In the genomic region with DNA sequence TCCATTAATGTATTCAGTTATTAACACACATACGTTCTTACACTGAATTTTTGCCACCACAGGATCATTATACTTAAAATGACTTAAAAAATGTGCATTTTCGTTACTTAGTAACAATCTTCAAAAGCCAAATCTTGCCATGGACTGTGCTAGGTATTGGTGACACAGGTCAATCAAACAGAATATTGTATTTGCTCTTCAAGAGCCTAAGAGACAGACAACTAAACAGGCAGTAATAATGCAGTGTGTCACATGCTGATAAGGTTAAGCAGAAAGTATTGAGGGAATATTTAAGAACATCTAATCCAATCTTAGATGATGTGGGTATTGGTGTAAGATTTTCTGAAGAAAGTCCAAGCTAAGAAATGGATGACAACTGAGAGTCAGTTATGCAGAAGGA, we compare ENCODE assay signal across 20 cellular contexts. TPM values are rescaled to one million over a fixed set of nuclear protein-coding genes. Genes with fewer than 3 reads are reported as not detected.
A peak's percentile ranks its signal among the peaks of the same experiment; 100 is the strongest.
DNase-seq lines count a peak whose midpoint lies in the region; ATAC-seq, FAIRE-seq and TF ChIP-seq lines count a peak whose summit lies in the region.
"Had no signal": no experiment of that assay in that cellular context is flagged by ENCODE, and none has a peak within 500 bp of the region (broad histone marks: within the 10 kb centered on the region; RNA-seq: fewer than 3 reads in every experiment).

No MANE protein-coding gene starts in this region.

- H3K4me3 ChIP-seq in K562 = no peak overlapping the region
- H3K4me3 ChIP-seq in mesenchymal stem cell (ENCODE audit: insufficient read depth in 1 of 2, low read depth in 1 of 2, low read length in 2 of 2) = no peak overlapping the region
- H3K4me3 ChIP-seq: GM23338 had no signal

- CTCF ChIA-PET in K562 (lab: Yijun Ruan, JAX; ENCODE audit: low intra/inter-chr PET ratio) = no interaction called here

- peaks cover 30% of the 10 kb centered on the region for H3K4me1 Mint-ChIP-seq in memory B cell
- H3K4me1 Mint-ChIP-seq: GM23338 had no signal

- H4K20me1 ChIP-seq in K562 (replicated peaks; ENCODE audit: control insufficient read depth, insufficient read depth, low read length) = peaks cover 2% of the 10 kb centered on the region; the same call in 1 of the 2 replicates

- DNase-seq in GM12891 (ENCODE audit: insufficient read length, low spot score) (no peak), GM12892 (ENCODE audit: insufficient read length) (no peak), K562 (ENCODE audit: extremely low read depth in 1 of 4, low spot score in 3 of 4) (no peak), memory B cell (ENCODE audit: low spot score in 2 of 2) (no peak), mesenchymal stem cell (no peak), T-helper 2 cell (no peak), hypothalamus (lab: John Stamatoyannopoulos, UW) (no peak)
- DNase-seq: ACHN; Caco-2; CD4-positive, alpha-beta T cell; DMS79; GDM1; HCEC 1CT; IMR-90; KBM-7 had no signal

- H3K27me3 ChIP-seq in K562 (ENCODE audit: control insufficient read depth in 2 of 2, insufficient read depth in 2 of 2, low read length in 2 of 2) (no peaks in the 10 kb centered on the region), mesenchymal stem cell (ENCODE audit: control insufficient read depth in 1 of 2, insufficient read depth in 1 of 2, low read length in 2 of 2) (no peaks in the 10 kb centered on the region)

- H3K27ac Mint-ChIP-seq in memory B cell = peak overlapping the region; percentile 49
- H3K27ac Mint-ChIP-seq: CD4-positive, alpha-beta T cell; GM23338 had no signal

- H3K79me2 ChIP-seq in K562 (ENCODE audit: control insufficient read depth, insufficient read depth, low read length) = peaks cover 86% of the 10 kb centered on the region

- H2BK15ac ChIP-seq in mesenchymal stem cell (ENCODE audit: low read depth, poor library complexity, severe bottlenecking) = no peak overlapping the region

- H2AFZ ChIP-seq in K562 (ENCODE audit: low read depth, low read length) (no peak overlapping the region), mesenchymal stem cell (ENCODE audit: low read depth, low read length) (no peak overlapping the region)
- H2AFZ ChIP-seq: GM23338 had no signal

- FAIRE-seq in GM12891 (lab: Jason Lieb, UNC) (peak; percentile 45), GM12892 (lab: Jason Lieb, UNC) (peak; percentile 21), K562 (lab: Jason Lieb, UNC) (no peak)
- FAIRE-seq: D721Med, H54 had no signal

- no peak overlapping the region for H3K4me3 Mint-ChIP-seq in memory B cell
- H3K4me3 Mint-ChIP-seq: CD4-positive, alpha-beta T cell; GM23338 had no signal

- H3K27ac ChIP-seq in K562 (ENCODE audit: extremely low read depth, low read depth, low read length) = no peak overlapping the region
- no peak overlapping the region for H3K27ac ChIP-seq in mesenchymal stem cell (ENCODE audit: low read length, poor library complexity, severe bottlenecking)
- H3K27ac ChIP-seq: C4-2B, HL-60 had no signal

- peaks cover 6% of the 10 kb centered on the region for H3K79me1 ChIP-seq in mesenchymal stem cell (replicated peaks; ENCODE audit: low read length, poor library complexity, severe bottlenecking)

- no peak overlapping the region for H4K91ac ChIP-seq in mesenchymal stem cell (ENCODE audit: low read length)

- no peak overlapping the region for H2BK5ac ChIP-seq in mesenchymal stem cell (ENCODE audit: low read depth, low read length, poor library complexity, severe bottlenecking)

- no peak overlapping the region for H3K14ac ChIP-seq in mesenchymal stem cell (ENCODE audit: low read length in 2 of 2)

- H3K36me3 ChIP-seq in K562 (ENCODE audit: control insufficient read depth, insufficient read depth, low read length) (0 out of 3 replicates have a peak, but pooled peaks cover 2% of the 10 kb centered on the region), mesenchymal stem cell (ENCODE audit: control insufficient read depth in 1 of 2, insufficient read depth in 2 of 2, low read depth in 1 of 2, low read length in 2 of 2) (no peaks in the 10 kb centered on the region)

- H2BK120ac ChIP-seq in mesenchymal stem cell (ENCODE audit: low read depth, low read length) = no peak overlapping the region

- H2AK5ac ChIP-seq in mesenchymal stem cell (ENCODE audit: low read length, severe bottlenecking) = no peak overlapping the region

- no peaks in the 10 kb centered on the region for H3K27me3 Mint-ChIP-seq in memory B cell
- H3K27me3 Mint-ChIP-seq: CD4-positive, alpha-beta T cell had no signal

- H3K4me2 ChIP-seq in K562 (ENCODE audit: insufficient read depth, low read length) (no peak overlapping the region), mesenchymal stem cell (ENCODE audit: low read length, poor library complexity, severe bottlenecking) (no peak overlapping the region)
- H3K4me2 ChIP-seq: GM23338 had no signal

- H3K9ac ChIP-seq in K562 (ENCODE audit: insufficient read depth in 1 of 2, low read depth in 2 of 2, low read length in 2 of 2) = no peak overlapping the region
- H3K9ac ChIP-seq in mesenchymal stem cell (ENCODE audit: low read length) = no peak overlapping the region

- BruUV-seq in K562 (replicated peaks; lab: Mats Ljungman, UMichigan) = no TSS peak

- no peaks in the 10 kb centered on the region for H3K9me3 Mint-ChIP-seq in memory B cell
- H3K9me3 Mint-ChIP-seq: CD4-positive, alpha-beta T cell; GM23338 had no signal

- TF ChIP-seq CTCF in K562 (IDR thresholded peaks at IDR 0.05 in 2 of 3, conservative IDR thresholded peaks at IDR 0.05 in 1 of 3; ENCODE audit: insufficient read depth in 2 of 3, low read depth in 1 of 3, low read length in 3 of 3) = no peak

- peaks cover 7% of the 10 kb centered on the region for H3K36me3 Mint-ChIP-seq in memory B cell

- POLR2A ChIA-PET in K562 (lab: Yijun Ruan, JAX) = interaction anchor here (0.6 to 1.1 kb wide), 2 partner anchors 18 to 46 kb away, joined by 3 read pairs; no protein-coding TSS in a partner anchor

- no peaks in the 10 kb centered on the region for H3K9me1 ChIP-seq in K562 (ENCODE audit: control insufficient read depth, insufficient read depth, low read length)

- WGBS in K562 (ENCODE audit: insufficient coverage, low coverage, missing lambda C conversion rate) = 76% methylated on average over 2 of the region's 2 CpGs
- WGBS in mesenchymal stem cell = 100% methylated on average over 1 of the region's 2 CpGs

- H4K8ac ChIP-seq in mesenchymal stem cell (ENCODE audit: low read length) = no peak overlapping the region

- H3K4ac ChIP-seq in mesenchymal stem cell (ENCODE audit: low read depth in 1 of 2, low read length in 2 of 2) = no peak overlapping the region

- intact Hi-C loops in K562 (cut with micrococcal nuclease) = no loop called here

- no peak overlapping the region for H3K18ac ChIP-seq in mesenchymal stem cell (ENCODE audit: low read depth in 1 of 2, low read length in 2 of 2)

- no peak overlapping the region for H2BK12ac ChIP-seq in mesenchymal stem cell (ENCODE audit: low read length in 2 of 2)

- no peak for TF ChIP-seq RAD21 in K562 (CRISPR knock-in tag; conservative IDR thresholded peaks at IDR 0.05 in 1 of 2, IDR thresholded peaks at IDR 0.05 in 1 of 2)

- ATAC-seq in K562 (peak; percentile 32; the same call in 2 of the 3 replicates), memory B cell (ENCODE audit: low read depth) (no peak)
- ATAC-seq: GM23338 had no signal

- H3K9me3 ChIP-seq in K562 (replicated peaks; ENCODE audit: control insufficient read depth, insufficient read depth, low read depth, low read length) = no peaks in the 10 kb centered on the region
- H3K9me3 ChIP-seq in mesenchymal stem cell (ENCODE audit: control insufficient read depth, low read length) = no peaks in the 10 kb centered on the region

- TF ChIP-seq POLR2A in GM12891 (IDR thresholded peaks at IDR 0.05; ENCODE audit: low read depth, low read length) = no peak
- no peak for TF ChIP-seq POLR2A in GM12892 (IDR thresholded peaks at IDR 0.05; ENCODE audit: low read depth, low read length)
- no peak for TF ChIP-seq POLR2A in K562 (conservative IDR thresholded peaks at IDR 0.05)

- in situ Hi-C loops in K562 (cut with MboI) = no loop called here

- H3K4me1 ChIP-seq in K562 (replicated peaks in 1 of 2; ENCODE audit: control insufficient read depth in 2 of 2, insufficient read depth in 2 of 2, low read length in 2 of 2) (no peaks in the 10 kb centered on the region), mesenchymal stem cell (ENCODE audit: control insufficient read depth, insufficient read depth, low read depth, low read length) (no peaks in the 10 kb centered on the region)
- H3K4me1 ChIP-seq: Caco-2 had no signal

- TF ChIP-seq EP300 in K562 (IDR thresholded peaks at IDR 0.05; ENCODE audit: low read length) = no peak

- H3K23ac ChIP-seq in mesenchymal stem cell (ENCODE audit: low read length in 2 of 2) = no peak overlapping the region

TF ChIP-seq in GM12891, 5 proteins besides CTCF, POLR2A, EP300 and RAD21 (continues in another document):
- TF ChIP-seq PAX5 (IDR thresholded peaks at IDR 0.05; ENCODE audit: insufficient read depth, low read length, severe bottlenecking) (no peak), POLR2AphosphoS5 (IDR thresholded peaks at IDR 0.05; ENCODE audit: low read depth, low read length) (no peak), SPI1 (IDR thresholded peaks at IDR 0.05; ENCODE audit: low read depth, low read length) (no peak)

TF ChIP-seq in K562, 482 proteins besides CTCF, POLR2A, EP300 and RAD21 (continues in another document):
- no peak for TF ChIP-seq ZBTB17 (CRISPR knock-in tag; IDR thresholded peaks at IDR 0.05)
- no peak for TF ChIP-seq PHF21A (IDR thresholded peaks at IDR 0.05; ENCODE audit: borderline replicate concordance, low read depth)

RNA-seq across cellular contexts. Expression of gene FBXO11, which starts 56.9 kb away (rescaled TPM):
- polyA plus RNA-seq in GM12891 (2012; ENCODE audit: low read depth, missing spikeins) = 13.7 TPM
- 24.0 TPM for polyA plus RNA-seq in GM12892 (2012; ENCODE audit: missing spikeins)
- total RNA-seq in K562 (2011; cell fraction: chromatin; rRNA removed; ENCODE audit: low replicate concordance) = 50.8 and 180 TPM in 2 replicates
- 23.8 and 31.2 TPM in 2 replicates for total RNA-seq in K562 (2011; cell fraction: nucleolus; rRNA removed)
- 66.1 and 83.2 TPM in 2 replicates for total RNA-seq in K562 (2011; cell fraction: nucleoplasm; rRNA removed)
- total RNA-seq in K562 (2014; rRNA removed) (18.5 and 24.1 TPM in 2 replicates), K562 (2014; rRNA removed; fragmentation: Illumina TruSeq; extraction: Trizol) (23.3 and 26.0 TPM in 2 replicates), K562 (2015; rRNA removed; fragmentation: Illumina TruSeq; extraction: Trizol) (19.6 and 20.5 TPM in 2 replicates), K562 (2021) (39.7 and 40.7 TPM in 2 replicates)
- polyA plus RNA-seq in K562 (2011; rRNA removed) (38.3 and 42.0 TPM in 2 replicates), K562 (2014; fragmentation: Illumina TruSeq; extraction: Trizol) (37.0 and 44.5 TPM in 2 replicates), K562 (2014; fragmentation: Nextera tagmentation; extraction: Ambion mirVana) (10 to 100 TPM in 1 of 2 experiments, 1 to 10 TPM in 1; 8.8 to 11.8 TPM), K562 (2014; rRNA removed) (23.1 and 34.9 TPM in 2 replicates)
- 15.8 and 27.3 TPM in 2 replicates for polyA plus RNA-seq in K562 (2011; cell fraction: cytosol; rRNA removed)
- 81.8 and 111 TPM in 2 replicates for polyA plus RNA-seq in K562 (2011; cell fraction: nucleus; rRNA removed)
- polyA plus RNA-seq in K562 (2012) = 31.6 and 35.1 TPM in 2 replicates
- 61.7 and 67.6 TPM in 2 replicates for polyA minus RNA-seq in K562 (2011; rRNA and poly(A)+ RNA removed)
- 35.0 and 42.2 TPM in 2 replicates for polyA minus RNA-seq in K562 (2011; cell fraction: cytosol; rRNA and poly(A)+ RNA removed)
- 19.4 and 37.9 TPM in 2 replicates for polyA minus RNA-seq in K562 (2011; cell fraction: nucleus; rRNA and poly(A)+ RNA removed)
- 31.4 TPM for polyA plus RNA-seq in mesenchymal stem cell (2013, experiment 1 of 2)
- polyA plus RNA-seq in mesenchymal stem cell (2013, experiment 2 of 2) = 33.3 TPM
